Comparison of ENCODE assay signal across 10 cellular contexts in the genomic region with DNA sequence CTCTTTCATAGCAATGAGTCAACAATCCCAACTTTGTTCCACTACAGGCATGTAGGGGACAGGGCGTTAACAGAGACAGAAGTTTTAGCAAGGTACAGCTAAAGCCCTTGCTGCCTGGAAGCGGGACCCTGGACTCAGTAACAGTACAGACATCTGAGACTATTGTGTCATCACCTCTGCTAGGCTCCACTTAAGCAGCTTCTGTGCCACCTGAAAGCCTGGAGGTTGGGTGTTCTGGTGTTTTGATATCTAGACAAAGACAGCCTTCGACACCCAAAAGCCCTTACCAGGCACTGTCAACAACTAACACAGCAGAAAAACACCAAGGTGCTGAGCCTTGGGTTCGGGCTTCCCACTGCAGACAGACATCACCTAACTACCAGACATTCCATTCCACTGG. TPM values are rescaled to one million over a fixed set of nuclear protein-coding genes. Genes with fewer than 3 reads are reported as not detected.
"Had no signal": no experiment of that assay in that cellular context is flagged by ENCODE, and none has a peak within 500 bp of the region (broad histone marks: within the 10 kb centered on the region; RNA-seq: fewer than 3 reads in every experiment).

No MANE protein-coding gene starts in this region.

- H3K27ac ChIP-seq: GM23248, HL-60 had no signal

- ATAC-seq: HCT116, HepG2 had no signal

- H3K4me3 ChIP-seq: GM23248, HAP-1 had no signal

- H3K36me3 ChIP-seq: HAP-1 had no signal

- H3K4me1 ChIP-seq: HAP-1 had no signal

- H3K9me3 ChIP-seq: HAP-1 had no signal

- DNase-seq: GM23248, GOT3, H7, HFFc6, KBM-7 had no signal

RNA-seq across cellular contexts. Expression of a gene that starts 20.6 kb away (rescaled TPM):
- total RNA-seq: GM23248, HepG2 had no signal
- polyA plus RNA-seq: HepG2, IgD-negative memory B cell had no signal
